9 cellular contexts compared by ENCODE assay signal in genomic region chr15:98881526-98882517, GRCh38.
DNase-seq lines count a peak whose midpoint lies in the region; ATAC-seq, FAIRE-seq and TF ChIP-seq lines count a peak whose summit lies in the region.
"Had no signal": no experiment of that assay in that cellular context is flagged by ENCODE, and none has a peak within 500 bp of the region (broad histone marks: within the 10 kb centered on the region; RNA-seq: fewer than 3 reads in every experiment).

No MANE protein-coding gene starts in this region.

- no peak for TF ChIP-seq POLR2A in K562 (conservative IDR thresholded peaks at IDR 0.05)
- TF ChIP-seq POLR2A in right lobe of liver (IDR thresholded peaks at IDR 0.05): no peak

- peak; percentile 49 for ATAC-seq in activated CD8-positive, alpha-beta memory T cell treated with anti-CD3 and anti-CD28 coated beads, Interleukin-2, amount 10 ng/mL, durations not matched to agents 7 days and 5 days
- peak; percentile 76 for ATAC-seq in K562
- peak; percentile 52 to 76 (median 70) for ATAC-seq in right lobe of liver
- no peak for ATAC-seq in GM18520 (IDR thresholded peaks at IDR 0.05; ENCODE audit: unreplicated experiment)

- no peaks in the 10 kb centered on the region for H3K36me3 ChIP-seq in HAP-1 (replicated peaks)
- no peaks in the 10 kb centered on the region for H3K36me3 ChIP-seq in K562 (ENCODE audit: control insufficient read depth, insufficient read depth, low read length)
- H3K36me3 ChIP-seq in right lobe of liver: no peaks in the 10 kb centered on the region

- H3K27ac ChIP-seq in K562 (ENCODE audit: extremely low read depth, low read depth, low read length): no peak overlapping the region
- no peak overlapping the region for H3K27ac ChIP-seq in right lobe of liver

- H3K9ac ChIP-seq in K562 (ENCODE audit: insufficient read depth in 1 of 2, low read depth in 2 of 2, low read length in 2 of 2): no peak overlapping the region

- intact Hi-C loops in K562 (cut with micrococcal nuclease) (loop anchor here (10.0 kb wide), 3 partner anchors 107 to 437 kb away; no protein-coding TSS in a partner anchor), right lobe of liver (cut with DNase I) (no loop called here)

- CTCF ChIA-PET in activated CD8-positive, alpha-beta memory T cell treated with anti-CD3 and anti-CD28 coated beads, Interleukin-2, amount 10 ng/mL, durations not matched to agents 7 days and 5 days (lab: Charles Lee): interaction anchor here (0.7 to 3.3 kb wide), 18 partner anchors 9 to 363 kb away, joined by 3 to 19 read pairs (median 4); no protein-coding TSS in a partner anchor
- CTCF ChIA-PET in K562 (lab: Yijun Ruan, JAX; ENCODE audit: low intra/inter-chr PET ratio): no interaction called here

- no peak overlapping the region for H2AFZ ChIP-seq in K562 (ENCODE audit: low read depth, low read length)

- peak; percentile 91 for FAIRE-seq in K562 (lab: Jason Lieb, UNC)

- H3K4me2 ChIP-seq in K562 (ENCODE audit: insufficient read depth, low read length): no peak overlapping the region

- no peaks in the 10 kb centered on the region for H3K36me3 Mint-ChIP-seq in activated CD8-positive, alpha-beta memory T cell treated with anti-CD3 and anti-CD28 coated beads, Interleukin-2, amount 10 ng/mL, durations not matched to agents 7 days and 5 days
- H3K36me3 Mint-ChIP-seq: activated naive CD8-positive, alpha-beta T cell had no signal

- no peak overlapping the region for H3K27ac Mint-ChIP-seq in activated CD8-positive, alpha-beta memory T cell treated with anti-CD3 and anti-CD28 coated beads, Interleukin-2, amount 10 ng/mL, durations not matched to agents 7 days and 5 days
- H3K27ac Mint-ChIP-seq: activated naive CD8-positive, alpha-beta T cell had no signal

- H3K27me3 ChIP-seq in HAP-1 (ENCODE audit: low read depth): no peaks in the 10 kb centered on the region
- H3K27me3 ChIP-seq in K562 (ENCODE audit: control insufficient read depth in 2 of 2, insufficient read depth in 2 of 2, low read length in 2 of 2): peaks cover 10 to 26% of the 10 kb centered on the region in 2 experiments; a peak in 4 of 5 replicates
- no peaks in the 10 kb centered on the region for H3K27me3 ChIP-seq in right lobe of liver

- no peaks in the 10 kb centered on the region for H3K4me1 ChIP-seq in HAP-1
- no peaks in the 10 kb centered on the region; a peak in 1 of 5 replicates for H3K4me1 ChIP-seq in K562 (replicated peaks in 1 of 2; ENCODE audit: control insufficient read depth in 2 of 2, insufficient read depth in 2 of 2, low read length in 2 of 2)
- H3K4me1 ChIP-seq in right lobe of liver: no peaks in the 10 kb centered on the region

- no peaks in the 10 kb centered on the region for H3K9me3 Mint-ChIP-seq in activated CD8-positive, alpha-beta memory T cell treated with anti-CD3 and anti-CD28 coated beads, Interleukin-2, amount 10 ng/mL, durations not matched to agents 7 days and 5 days (ENCODE audit: low read depth)

- H3K4me3 Mint-ChIP-seq in activated CD8-positive, alpha-beta memory T cell treated with anti-CD3 and anti-CD28 coated beads, Interleukin-2, amount 10 ng/mL, durations not matched to agents 7 days and 5 days: no peak overlapping the region
- H3K4me3 Mint-ChIP-seq: activated naive CD8-positive, alpha-beta T cell had no signal

- in situ Hi-C loops in HAP-1 (cut with MboI; ENCODE audit: low sequenced_read_pairs): no loop called here
- in situ Hi-C loops in K562 (cut with MboI): no loop called here

- TF ChIP-seq CTCF in K562 (IDR thresholded peaks at IDR 0.05 in 2 of 3, conservative IDR thresholded peaks at IDR 0.05 in 1 of 3; ENCODE audit: insufficient read depth in 2 of 3, low read depth in 1 of 3, low read length in 3 of 3) (peak; percentile 44 to 57 (median 56); a peak in 5 of 6 replicates), right lobe of liver (IDR thresholded peaks at IDR 0.05) (peak; percentile 46 to 65 (median 56))

- BruUV-seq in K562 (replicated peaks; lab: Mats Ljungman, UMichigan): no TSS peak

- POLR2A ChIA-PET in K562 (lab: Yijun Ruan, JAX): interaction anchor here (1.0 kb wide), 1 partner anchor 12 kb away, joined by 3 read pairs; no protein-coding TSS in a partner anchor

- peak; percentile 21 to 57; a peak in 3 of 4 replicates for TF ChIP-seq RAD21 in K562 (CRISPR knock-in tag; conservative IDR thresholded peaks at IDR 0.05 in 1 of 2, IDR thresholded peaks at IDR 0.05 in 1 of 2)

- no peak for TF ChIP-seq EP300 in K562 (IDR thresholded peaks at IDR 0.05; ENCODE audit: low read length)

- no peaks in the 10 kb centered on the region for H3K4me1 Mint-ChIP-seq in activated CD8-positive, alpha-beta memory T cell treated with anti-CD3 and anti-CD28 coated beads, Interleukin-2, amount 10 ng/mL, durations not matched to agents 7 days and 5 days

- peaks cover 38% of the 10 kb centered on the region for H4K20me1 ChIP-seq in K562 (replicated peaks; ENCODE audit: control insufficient read depth, insufficient read depth, low read length)

- no peak for DNase-seq in activated CD8-positive, alpha-beta memory T cell treated with anti-CD3 and anti-CD28 coated beads, Interleukin-2, amount 10 ng/mL, durations not matched to agents 7 days and 5 days
- DNase-seq in activated CD8-positive, alpha-beta memory T cell treated with anti-CD3 and anti-CD28 coated beads, Interleukin-2, amount 50 U/mL, for 4 hours: no peak
- DNase-seq in HAP-1 (ENCODE audit: low spot score in 2 of 2): peak; percentile 32 to 47
- peak; percentile 59 for DNase-seq in NCI-H524 treated with DMSO at 0.1 percent for 48 hours (lab: John Stamatoyannopoulos, UW)
- peak; percentile 41 to 50 (median 46) for DNase-seq in K562 (ENCODE audit: extremely low read depth in 1 of 4, low spot score in 3 of 4)
- no peak for DNase-seq in right lobe of liver
- no peak for DNase-seq in GM19238 (ENCODE audit: insufficient read length, low spot score)

- no peaks in the 10 kb centered on the region for H3K9me3 ChIP-seq in HAP-1
- H3K9me3 ChIP-seq in K562 (replicated peaks; ENCODE audit: control insufficient read depth, insufficient read depth, low read depth, low read length): no peaks in the 10 kb centered on the region
- H3K9me3 ChIP-seq in right lobe of liver: no peaks in the 10 kb centered on the region

- no peaks in the 10 kb centered on the region for H3K27me3 Mint-ChIP-seq in activated CD8-positive, alpha-beta memory T cell treated with anti-CD3 and anti-CD28 coated beads, Interleukin-2, amount 10 ng/mL, durations not matched to agents 7 days and 5 days
- H3K27me3 Mint-ChIP-seq: activated naive CD8-positive, alpha-beta T cell had no signal

- 12% methylated on average over 13 of the region's 14 CpGs for WGBS in K562 (ENCODE audit: insufficient coverage, low coverage, missing lambda C conversion rate)
- WGBS in right lobe of liver (ENCODE audit: insufficient coverage, low coverage, low lambda C conversion rate, missing lambda C conversion rate): 51% methylated on average over 14 of the region's 14 CpGs

- no peaks in the 10 kb centered on the region for H3K9me1 ChIP-seq in K562 (ENCODE audit: control insufficient read depth, insufficient read depth, low read length)

- H3K4me3 ChIP-seq in HAP-1 (no peak overlapping the region), K562 (no peak overlapping the region), right lobe of liver (no peak overlapping the region)

- H3K79me2 ChIP-seq in K562 (ENCODE audit: control insufficient read depth, insufficient read depth, low read length): no peaks in the 10 kb centered on the region

TF ChIP-seq in K562, 482 proteins besides CTCF, POLR2A, EP300 and RAD21 (continues in another document):
- TF ChIP-seq PTBP1 (IDR thresholded peaks at IDR 0.05; ENCODE audit: low read depth, low read length): no peak

Comparison
In these comparisons a context has a peak if more than half of its experiments do, and no peak if none do; other contexts are left out.
1. DNase-seq: peak in HAP-1 (2 of 2), NCI-H524 treated with DMSO at 0.1 percent for 48 hours (single experiment) and K562 (4 of 4); none in activated CD8-positive, alpha-beta memory T cell treated with anti-CD3 and anti-CD28 coated beads, Interleukin-2, amount 10 ng/mL, durations not matched to agents 7 days and 5 days (single experiment), activated CD8-positive, alpha-beta memory T cell treated with anti-CD3 and anti-CD28 coated beads, Interleukin-2, amount 50 U/mL, for 4 hours (single experiment), right lobe of liver (0 of 3) and GM19238 (single experiment).